In genomic region chr7:90681336-90682019, GRCh38 we compare ENCODE assay signal across 30 cellular contexts.
DNase-seq lines count a peak whose midpoint lies in the region; ATAC-seq, FAIRE-seq and TF ChIP-seq lines count a peak whose summit lies in the region.
"Had no signal": no experiment of that assay in that cellular context is flagged by ENCODE, and none has a peak within 500 bp of the region (broad histone marks: within the 10 kb centered on the region; RNA-seq: fewer than 3 reads in every experiment).

No MANE protein-coding gene starts in this region.

- no peak for DNase-seq in Right ventricle myocardium superior
- DNase-seq in left ventricle myocardium superior: no peak
- peak; percentile 64 to 80 for DNase-seq in SJCRH30
- no peak for DNase-seq in urothelium cell line (ENCODE audit: low spot score)
- no peak for DNase-seq in NCI-H1105 treated with DMSO at 0.1 percent for 48 hours (lab: John Stamatoyannopoulos, UW)
- no peak for DNase-seq in esophagus squamous epithelium (lab: John Stamatoyannopoulos, UW)
- DNase-seq: ACHN; activated CD4-positive, alpha-beta T cell treated with anti-CD3 and anti-CD28 coated beads for 4 hours; activated effector memory CD4-positive, alpha-beta T cell treated with anti-CD3 and anti-CD28 coated beads, Interleukin-2, amount 50 U/mL, for 16 hours; activated naive CD8-positive, alpha-beta T cell treated with anti-CD3 and anti-CD28 coated beads, Interleukin-2, amount 10 ng/mL, durations not matched to agents 7 days and 5 days; activated T-cell treated with anti-CD3 and anti-CD28 coated beads for 4 hours; brain microvascular endothelial cell; DMS79 treated with DMSO at 0.1 percent for 48 hours; effector CD8-positive, alpha-beta T cell; erythroblast; gastrocnemius medialis; left colon; NCI-H1048; NCI-H187 treated with DMSO at 0.1 percent for 48 hours; NCI-H2227 treated with DMSO at 0.1 percent for 48 hours; NCI-H82; OCI-M1; posterior cingulate gyrus; right cardiac atrium; stimulated activated CD4-positive, alpha-beta T cell treated with anti-CD3 and anti-CD28 coated beads, Interleukin-2, amount 100 ng/mL, for 48 hours; upper lobe of left lung had no signal

- no peak for TF ChIP-seq POLR2A in esophagus squamous epithelium (IDR thresholded peaks at IDR 0.05)

- H3K27ac ChIP-seq in SJCRH30 (peak overlapping the region; percentile 35), esophagus squamous epithelium (no peak overlapping the region)
- H3K27ac ChIP-seq: brain microvascular endothelial cell, gastrocnemius medialis, hepatocyte, upper lobe of left lung had no signal

- ATAC-seq in Right ventricle myocardium superior (ENCODE audit: poor library complexity) (peak; percentile 40), left ventricle myocardium superior (no peak), HG02973 (IDR thresholded peaks at IDR 0.05; ENCODE audit: unreplicated experiment) (no peak)
- ATAC-seq: gastrocnemius medialis, left colon, right cardiac atrium had no signal

- TF ChIP-seq CTCF in esophagus squamous epithelium (IDR thresholded peaks at IDR 0.05): no peak

- 0 out of 2 replicates have a peak, but pooled peaks cover 2% of the 10 kb centered on the region for H3K36me3 ChIP-seq in SJCRH30
- no peaks in the 10 kb centered on the region for H3K36me3 ChIP-seq in esophagus squamous epithelium
- H3K36me3 ChIP-seq: brain microvascular endothelial cell, gastrocnemius medialis, upper lobe of left lung had no signal

- H3K4me1 ChIP-seq in SJCRH30: peaks cover 63% of the 10 kb centered on the region
- no peaks in the 10 kb centered on the region for H3K4me1 ChIP-seq in esophagus squamous epithelium

- H3K27me3 ChIP-seq in SJCRH30 (no peaks in the 10 kb centered on the region), esophagus squamous epithelium (no peaks in the 10 kb centered on the region)
- H3K27me3 ChIP-seq: brain microvascular endothelial cell, gastrocnemius medialis, hepatocyte, upper lobe of left lung had no signal

- intact Hi-C loops in Right ventricle myocardium superior (cut with DNase I) (no loop called here), left ventricle myocardium superior (cut with micrococcal nuclease) (no loop called here), esophagus squamous epithelium (cut with DNase I) (no loop called here)

- H3K9me3 ChIP-seq in SJCRH30 (replicated peaks): no peaks in the 10 kb centered on the region
- no peaks in the 10 kb centered on the region for H3K9me3 ChIP-seq in esophagus squamous epithelium
- H3K9me3 ChIP-seq: gastrocnemius medialis, upper lobe of left lung had no signal

- FAIRE-seq in endometrium (lab: Jason Lieb, UNC) (peak; percentile 12), urothelium cell line (lab: Jason Lieb, UNC) (peak; percentile 42)
- FAIRE-seq: colon had no signal

- H3K4me3 ChIP-seq in SJCRH30: no peak overlapping the region
- no peak overlapping the region for H3K4me3 ChIP-seq in esophagus squamous epithelium
- H3K4me3 ChIP-seq: gastrocnemius medialis, hepatocyte, upper lobe of left lung had no signal

- WGBS in esophagus squamous epithelium, 2 donors: 56 to 70% methylated on average over 2 of the region's 2 CpGs

Comparison
In these comparisons a context has a peak if more than half of its experiments do, and no peak if none do; other contexts are left out.
1. DNase-seq: peak in SJCRH30 (2 of 2); none in Right ventricle myocardium superior (single experiment), left ventricle myocardium superior (single experiment), urothelium cell line (single experiment), NCI-H1105 treated with DMSO at 0.1 percent for 48 hours (single experiment) and esophagus squamous epithelium (single experiment).